ENCODE assay signal across 11 cellular contexts in genomic region chr22:30291334-30291892, GRCh38. TPM values are rescaled to one million over a fixed set of nuclear protein-coding genes. Genes with fewer than 3 reads are reported as not detected.
DNase-seq lines count a peak whose midpoint lies in the region; ATAC-seq and TF ChIP-seq lines count a peak whose summit lies in the region.
"Had no signal": no experiment of that assay in that cellular context is flagged by ENCODE, and none has a peak within 500 bp of the region (broad histone marks: within the 10 kb centered on the region; RNA-seq: fewer than 3 reads in every experiment).

No MANE protein-coding gene starts in this region.

- peak overlapping the region; percentile 90 for H3K27ac Mint-ChIP-seq in activated naive CD8-positive, alpha-beta T cell treated with anti-CD3 and anti-CD28 coated beads, Interleukin-2, amount 10 ng/mL, durations not matched to agents 7 days and 5 days
- no peak overlapping the region for H3K27ac Mint-ChIP-seq in activated naive CD8-positive, alpha-beta T cell treated with anti-CD3 and anti-CD28 coated beads, Interleukin-2, amount 50 U/mL, for 24 hours
- H3K27ac Mint-ChIP-seq in dendritic cell treated with granulocyte-macrophage colony-stimulating factor and Interleukin-4, amounts not matched to agents 40 ng/mL and 50 ng/mL, for 4 days: peak overlapping the region; percentile 90

- no peaks in the 10 kb centered on the region for H3K9me3 Mint-ChIP-seq in activated naive CD8-positive, alpha-beta T cell treated with anti-CD3 and anti-CD28 coated beads, Interleukin-2, amount 10 ng/mL, durations not matched to agents 7 days and 5 days
- no peaks in the 10 kb centered on the region for H3K9me3 Mint-ChIP-seq in activated naive CD8-positive, alpha-beta T cell treated with anti-CD3 and anti-CD28 coated beads, Interleukin-2, amount 50 U/mL, for 24 hours
- no peaks in the 10 kb centered on the region for H3K9me3 Mint-ChIP-seq in dendritic cell treated with granulocyte-macrophage colony-stimulating factor and Interleukin-4, amounts not matched to agents 40 ng/mL and 50 ng/mL, for 4 days
- H3K9me3 Mint-ChIP-seq: central memory CD8-positive, alpha-beta T cell had no signal

- no peaks in the 10 kb centered on the region for H3K27me3 ChIP-seq in neutrophil

- peaks cover 28 to 38% of the 10 kb centered on the region in 2 experiments for H3K4me1 ChIP-seq in neutrophil (ENCODE audit: control insufficient read depth in 1 of 2, insufficient read depth in 1 of 2, low read depth in 1 of 2, low read length in 1 of 2)
- no peaks in the 10 kb centered on the region for H3K4me1 ChIP-seq in urinary bladder (ENCODE audit: insufficient read depth)

- POLR2A ChIA-PET in activated naive CD8-positive, alpha-beta T cell treated with anti-CD3 and anti-CD28 coated beads, Interleukin-2, amount 10 ng/mL, durations not matched to agents 7 days and 5 days (lab: Charles Lee): interaction anchor here (0.6 to 7.7 kb wide), 9 partner anchors 9 to 132 kb away, joined by 3 to 110 read pairs (median 18); partner anchors contain the start of genes CCDC157, RNF215, SF3A1 and TBC1D10A

- DNase-seq in activated naive CD8-positive, alpha-beta T cell treated with anti-CD3 and anti-CD28 coated beads, Interleukin-2, amount 10 ng/mL, durations not matched to agents 7 days and 5 days: peak; percentile 32
- no peak for DNase-seq in activated naive CD8-positive, alpha-beta T cell treated with anti-CD3 and anti-CD28 coated beads, Interleukin-2, amount 50 U/mL, for 24 hours
- no peak for DNase-seq in DMS53 (lab: John Stamatoyannopoulos, UW)
- DNase-seq: activated CD4-positive, alpha-beta T cell treated with anti-CD3 and anti-CD28 coated beads for 1 hour; stimulated activated CD8-positive, alpha-beta memory T cell treated with anti-CD3 and anti-CD28 coated beads, Interleukin-4, amount 100 ng/mL, for 48 hours had no signal

- H3K36me3 ChIP-seq in neutrophil (peaks cover 54% of the 10 kb centered on the region), urinary bladder (ENCODE audit: insufficient read depth) (peaks cover 2% of the 10 kb centered on the region)

- TF ChIP-seq CTCF in neutrophil (IDR thresholded peaks at IDR 0.05): no peak

- no peak overlapping the region for H3K4me3 Mint-ChIP-seq in activated naive CD8-positive, alpha-beta T cell treated with anti-CD3 and anti-CD28 coated beads, Interleukin-2, amount 10 ng/mL, durations not matched to agents 7 days and 5 days
- no peak overlapping the region for H3K4me3 Mint-ChIP-seq in activated naive CD8-positive, alpha-beta T cell treated with anti-CD3 and anti-CD28 coated beads, Interleukin-2, amount 50 U/mL, for 24 hours
- H3K4me3 Mint-ChIP-seq in dendritic cell treated with granulocyte-macrophage colony-stimulating factor and Interleukin-4, amounts not matched to agents 40 ng/mL and 50 ng/mL, for 4 days: no peak overlapping the region

- no peak overlapping the region for H3K4me3 ChIP-seq in neutrophil (ENCODE audit: low read depth in 1 of 2, low read length in 1 of 2)
- H3K4me3 ChIP-seq in urinary bladder (ENCODE audit: low read depth, low read length): no peak overlapping the region

- ATAC-seq in activated naive CD8-positive, alpha-beta T cell treated with anti-CD3 and anti-CD28 coated beads, Interleukin-2, amount 10 ng/mL, durations not matched to agents 7 days and 5 days (ENCODE audit: low read depth): no peak
- no peak for ATAC-seq in activated naive CD8-positive, alpha-beta T cell treated with anti-CD3 and anti-CD28 coated beads, Interleukin-2, amount 50 U/mL, for 24 hours
- ATAC-seq in HG03469 (IDR thresholded peaks at IDR 0.05; ENCODE audit: unreplicated experiment): no peak
- ATAC-seq in GM18867 (IDR thresholded peaks at IDR 0.05; ENCODE audit: unreplicated experiment): no peak

- no peaks in the 10 kb centered on the region for H3K27me3 Mint-ChIP-seq in activated naive CD8-positive, alpha-beta T cell treated with anti-CD3 and anti-CD28 coated beads, Interleukin-2, amount 10 ng/mL, durations not matched to agents 7 days and 5 days
- H3K27me3 Mint-ChIP-seq in activated naive CD8-positive, alpha-beta T cell treated with anti-CD3 and anti-CD28 coated beads, Interleukin-2, amount 50 U/mL, for 24 hours: no peaks in the 10 kb centered on the region
- no peaks in the 10 kb centered on the region for H3K27me3 Mint-ChIP-seq in dendritic cell treated with granulocyte-macrophage colony-stimulating factor and Interleukin-4, amounts not matched to agents 40 ng/mL and 50 ng/mL, for 4 days
- H3K27me3 Mint-ChIP-seq: central memory CD8-positive, alpha-beta T cell had no signal

- H3K9me3 ChIP-seq in neutrophil: no peaks in the 10 kb centered on the region

- WGBS in urinary bladder: 73% methylated on average over 9 of the region's 9 CpGs

- intact Hi-C loops in dendritic cell treated with granulocyte-macrophage colony-stimulating factor and Interleukin-4, amounts not matched to agents 40 ng/mL and 50 ng/mL, for 4 days (cut with micrococcal nuclease): no loop called here

- peaks cover 15% of the 10 kb centered on the region for H3K36me3 Mint-ChIP-seq in activated naive CD8-positive, alpha-beta T cell treated with anti-CD3 and anti-CD28 coated beads, Interleukin-2, amount 10 ng/mL, durations not matched to agents 7 days and 5 days
- peaks cover 4% of the 10 kb centered on the region for H3K36me3 Mint-ChIP-seq in activated naive CD8-positive, alpha-beta T cell treated with anti-CD3 and anti-CD28 coated beads, Interleukin-2, amount 50 U/mL, for 24 hours (ENCODE audit: low read depth)
- peaks cover 58% of the 10 kb centered on the region for H3K36me3 Mint-ChIP-seq in dendritic cell treated with granulocyte-macrophage colony-stimulating factor and Interleukin-4, amounts not matched to agents 40 ng/mL and 50 ng/mL, for 4 days (ENCODE audit: low read depth)

- H3K27ac ChIP-seq in neutrophil (peak overlapping the region; percentile 78), urinary bladder (ENCODE audit: low read depth) (peak overlapping the region; percentile 82)

- peaks cover 32% of the 10 kb centered on the region for H3K4me1 Mint-ChIP-seq in activated naive CD8-positive, alpha-beta T cell treated with anti-CD3 and anti-CD28 coated beads, Interleukin-2, amount 10 ng/mL, durations not matched to agents 7 days and 5 days
- H3K4me1 Mint-ChIP-seq in activated naive CD8-positive, alpha-beta T cell treated with anti-CD3 and anti-CD28 coated beads, Interleukin-2, amount 50 U/mL, for 24 hours: peaks cover 31% of the 10 kb centered on the region
- peaks cover 49% of the 10 kb centered on the region for H3K4me1 Mint-ChIP-seq in dendritic cell treated with granulocyte-macrophage colony-stimulating factor and Interleukin-4, amounts not matched to agents 40 ng/mL and 50 ng/mL, for 4 days (ENCODE audit: low read depth)

RNA-seq across cellular contexts. Expression of gene CASTOR1, which starts 2.1 kb away (rescaled TPM):
- total RNA-seq in activated naive CD8-positive, alpha-beta T cell treated with anti-CD3 and anti-CD28 coated beads, Interleukin-2, amount 10 ng/mL, durations not matched to agents 7 days and 5 days: 10 to 100 TPM; 24.2 to 27.5 TPM
- total RNA-seq in urinary bladder: 7.5 TPM
- 21.7 TPM for polyA plus RNA-seq in urinary bladder

RNA-seq across cellular contexts. Expression of gene OSM, which starts 24.8 kb away (rescaled TPM):
- 100 to 1,000 TPM; 125 to 142 TPM for total RNA-seq in activated naive CD8-positive, alpha-beta T cell treated with anti-CD3 and anti-CD28 coated beads, Interleukin-2, amount 10 ng/mL, durations not matched to agents 7 days and 5 days
- total RNA-seq in urinary bladder: 0.32 TPM
- 1.3 TPM for polyA plus RNA-seq in urinary bladder

RNA-seq across cellular contexts. Expression of gene TBC1D10A, which starts 35.3 kb away (rescaled TPM):
- total RNA-seq in activated naive CD8-positive, alpha-beta T cell treated with anti-CD3 and anti-CD28 coated beads, Interleukin-2, amount 10 ng/mL, durations not matched to agents 7 days and 5 days: 10 to 100 TPM; 54.0 to 54.2 TPM
- total RNA-seq in urinary bladder: 8.4 TPM
- polyA plus RNA-seq in urinary bladder: 31.7 TPM

RNA-seq across cellular contexts. Expression of gene LIF, which starts 44.9 kb away (rescaled TPM):
- total RNA-seq in activated naive CD8-positive, alpha-beta T cell treated with anti-CD3 and anti-CD28 coated beads, Interleukin-2, amount 10 ng/mL, durations not matched to agents 7 days and 5 days: 100 to 1,000 TPM; 508 to 564 TPM
- 4.8 TPM for total RNA-seq in urinary bladder
- polyA plus RNA-seq in urinary bladder: 1.1 TPM

Comparison
In these comparisons a context has a peak if more than half of its experiments do, and no peak if none do; other contexts are left out.
1. RNA of gene OSM, which starts 24.8 kb away (total RNA-seq): 125 to 142 TPM in activated naive CD8-positive, alpha-beta T cell treated with anti-CD3 and anti-CD28 coated beads, Interleukin-2, amount 10 ng/mL, durations not matched to agents 7 days and 5 days; 0.32 TPM in urinary bladder (single experiment); every median in the first group is over 10 times any median in the second.